8 cellular contexts compared by ENCODE assay signal in the genomic region with DNA sequence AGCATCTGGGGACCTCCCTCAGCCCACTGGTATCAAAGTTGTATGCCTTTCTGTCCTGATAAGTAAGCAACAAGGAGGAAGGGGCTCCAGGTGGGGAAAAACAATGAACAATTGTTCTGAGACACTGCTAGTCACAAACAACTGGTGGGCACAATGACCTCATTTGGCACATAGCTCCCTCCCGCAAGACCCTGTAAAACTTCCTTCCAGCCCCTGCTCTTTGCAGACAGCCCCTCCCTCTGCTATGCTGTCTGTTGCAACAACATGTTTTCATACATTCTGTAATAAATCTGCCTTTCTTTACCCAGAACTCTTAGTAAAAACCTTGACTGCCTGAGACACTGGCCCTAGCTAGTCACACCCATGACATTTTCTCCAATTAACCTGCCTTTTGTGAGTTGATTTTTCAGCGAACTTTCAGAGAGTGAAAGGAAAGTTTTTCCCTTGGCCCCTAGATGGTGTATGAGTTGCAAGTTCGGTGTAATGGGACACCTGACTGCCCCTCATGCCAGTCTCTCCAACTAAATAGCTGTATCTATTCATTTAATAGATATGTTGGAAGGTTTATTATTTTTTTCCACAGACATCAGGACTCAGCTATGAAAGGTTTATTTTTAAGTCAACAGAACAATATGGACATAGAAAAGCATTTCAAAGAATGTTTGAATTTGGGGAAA.
A peak's percentile ranks its signal among the peaks of the same experiment; 100 is the strongest.
DNase-seq lines count a peak whose midpoint lies in the region; ATAC-seq and TF ChIP-seq lines count a peak whose summit lies in the region.

No MANE protein-coding gene starts in this region.

- H3K36me3 ChIP-seq in endodermal cell (ENCODE audit: control insufficient read depth, insufficient read depth, low read length), result peaks cover 35% of the 10 kb centered on the region
- peaks cover 8% of the 10 kb centered on the region for H3K36me3 ChIP-seq in neural progenitor cell
- H3K36me3 ChIP-seq in vagina, result peaks cover 0 to 28% of the 10 kb centered on the region in 2 donors

- H3K9ac ChIP-seq in endodermal cell (ENCODE audit: extremely low read depth, low read length, poor library complexity, severe bottlenecking) (no peak overlapping the region), neural progenitor cell (no peak overlapping the region)

- no peaks in the 10 kb centered on the region for H4K20me1 ChIP-seq in neural progenitor cell (ENCODE audit: low read depth)

- peaks cover 16% of the 10 kb centered on the region for H3F3A ChIP-seq in neural progenitor cell (ENCODE audit: low read depth)

- TF ChIP-seq CTCF in GM10248 (IDR thresholded peaks at IDR 0.05; ENCODE audit: control extremely low read depth, extremely low read depth, low read depth, missing control alignments) (peak; percentile 9), NB4 (IDR thresholded peaks at IDR 0.05; ENCODE audit: low read depth, low read length) (no peak), endodermal cell (conservative IDR thresholded peaks at IDR 0.05) (peak; percentile 75), neural progenitor cell (IDR thresholded peaks at IDR 0.05) (peak; percentile 33), vagina (IDR thresholded peaks at IDR 0.05) (no peak)

- H3K79me2 ChIP-seq in neural progenitor cell (ENCODE audit: low read depth), result no peaks in the 10 kb centered on the region

- no peak overlapping the region for H3K27ac ChIP-seq in endodermal cell (ENCODE audit: low read depth, low read length)
- no peak overlapping the region for H3K27ac ChIP-seq in neural progenitor cell
- H3K27ac ChIP-seq in vagina, result no peak overlapping the region

- DNase-seq in GM10248 (ENCODE audit: extremely low spot score) (no peak), NB4 (ENCODE audit: low read depth) (peak; percentile 23), endodermal cell (peak; percentile 63), neural progenitor cell (ENCODE audit: low spot score) (no peak), vagina (ENCODE audit: extremely low spot score in 2 of 2) (no peak), cerebellar nuclear complex (lab: John Stamatoyannopoulos, UW) (no peak)

- no peaks in the 10 kb centered on the region for H3K9me3 Mint-ChIP-seq in endodermal cell
- H3K9me3 Mint-ChIP-seq in neural progenitor cell, result no peaks in the 10 kb centered on the region

- H3K36me3 Mint-ChIP-seq in endodermal cell (ENCODE audit: low read depth) (peaks cover 27% of the 10 kb centered on the region), neural progenitor cell (peaks cover 35% of the 10 kb centered on the region)

- no peak for TF ChIP-seq POLR2A in NB4 (IDR thresholded peaks at IDR 0.05; ENCODE audit: extremely low read depth, insufficient read length)
- no peak for TF ChIP-seq POLR2A in vagina (IDR thresholded peaks at IDR 0.05)

- H3K9me3 ChIP-seq in endodermal cell (ENCODE audit: control insufficient read depth, low read length), result no peaks in the 10 kb centered on the region
- H3K9me3 ChIP-seq in neural progenitor cell (ENCODE audit: low read depth), result no peaks in the 10 kb centered on the region
- H3K9me3 ChIP-seq in vagina, result no peaks in the 10 kb centered on the region

- ATAC-seq in GM18511 (IDR thresholded peaks at IDR 0.05; ENCODE audit: unreplicated experiment) (no peak), GM21423 (IDR thresholded peaks at IDR 0.05; ENCODE audit: unreplicated experiment) (no peak)

- H3K4me3 ChIP-seq in NB4 (ENCODE audit: low read depth, low read length), result no peak overlapping the region
- peak overlapping the region; percentile 36 for H3K4me3 ChIP-seq in endodermal cell (ENCODE audit: low read length)
- H3K4me3 ChIP-seq in neural progenitor cell, result no peak overlapping the region
- no peak overlapping the region for H3K4me3 ChIP-seq in vagina

- H3K27me3 Mint-ChIP-seq in endodermal cell (ENCODE audit: insufficient read depth), result no peaks in the 10 kb centered on the region
- no peaks in the 10 kb centered on the region for H3K27me3 Mint-ChIP-seq in neural progenitor cell (ENCODE audit: insufficient read depth, low read depth)

- H3K4me3 Mint-ChIP-seq in endodermal cell (peak overlapping the region; percentile 0), neural progenitor cell (peak overlapping the region; percentile 11)

- WGBS in endodermal cell (ENCODE audit: insufficient coverage in 1 of 2, insufficient read length in 1 of 2), 2 experiments, result 57 to 63% methylated on average over 1 to 3 of the region's 3 CpGs

- peak overlapping the region; percentile 1 for H3K4me2 ChIP-seq in neural progenitor cell

- peaks cover 21% of the 10 kb centered on the region for H3K4me1 ChIP-seq in endodermal cell (ENCODE audit: control insufficient read depth, insufficient read depth, low read length)
- peaks cover 23% of the 10 kb centered on the region for H3K4me1 ChIP-seq in neural progenitor cell
- peaks cover 9% of the 10 kb centered on the region for H3K4me1 ChIP-seq in vagina

- H3K27ac Mint-ChIP-seq in endodermal cell (peak overlapping the region; percentile 94), neural progenitor cell (no peak overlapping the region)

- intact Hi-C loops in vagina (cut with DNase I), result no loop called here

- no peak overlapping the region for H2AFZ ChIP-seq in neural progenitor cell (replicated peaks)

- CTCF ChIA-PET in GM10248 (lab: Yijun Ruan, JAX), result interaction anchor here (0.7 to 3.6 kb wide), 15 partner anchors 11 to 364 kb away, joined by 3 to 27 read pairs (median 5); no protein-coding TSS in a partner anchor

- H3K27me3 ChIP-seq in endodermal cell (ENCODE audit: control insufficient read depth, insufficient read depth, low read length, poor library complexity, severe bottlenecking) (no peaks in the 10 kb centered on the region), neural progenitor cell (no peaks in the 10 kb centered on the region), vagina (no peaks in the 10 kb centered on the region)

- POLR2A ChIA-PET in GM10248 (lab: Yijun Ruan, JAX), result no interaction called here

- H3K4me1 Mint-ChIP-seq in endodermal cell (peaks cover 69% of the 10 kb centered on the region), neural progenitor cell (peaks cover 14% of the 10 kb centered on the region)

Comparison
In these comparisons a context has a peak if more than half of its experiments do, and no peak if none do; other contexts are left out.
1. DNase-seq: peak in NB4 (single experiment) and endodermal cell (single experiment); none in GM10248 (single experiment), neural progenitor cell (single experiment), vagina (0 of 2) and cerebellar nuclear complex (0 of 2).
2. CTCF ChIP-seq: peak in GM10248 (single experiment), endodermal cell (single experiment) and neural progenitor cell (single experiment); none in NB4 (single experiment) and vagina (0 of 3).